Comparison of ENCODE assay signal across 9 cellular contexts in genomic region chr18:79567481-79568147, GRCh38.
DNase-seq lines count a peak whose midpoint lies in the region; ATAC-seq and TF ChIP-seq lines count a peak whose summit lies in the region.
"Had no signal": no experiment of that assay in that cellular context is flagged by ENCODE, and none has a peak within 500 bp of the region (broad histone marks: within the 10 kb centered on the region; RNA-seq: fewer than 3 reads in every experiment).

No MANE protein-coding gene starts in this region.

- H3K79me2 ChIP-seq in fibroblast of lung (ENCODE audit: control insufficient read depth, insufficient read depth, low read length) = no peaks in the 10 kb centered on the region

- H2AFZ ChIP-seq in fibroblast of lung (ENCODE audit: low read length) = peak overlapping the region; percentile 40

- CTCF ChIA-PET in BJ (lab: Yijun Ruan, JAX) = interaction anchor here (0.6 to 2.3 kb wide), 4 partner anchors 9 to 46 kb away, joined by 3 to 9 read pairs (median 6); no protein-coding TSS in a partner anchor

- H3K27me3 ChIP-seq in BJ (ENCODE audit: control insufficient read depth, insufficient read depth, low read length) (no peaks in the 10 kb centered on the region), fibroblast of lung (ENCODE audit: control insufficient read depth, insufficient read depth, low read length) (no peaks in the 10 kb centered on the region)

- H3K9me3 ChIP-seq in fibroblast of lung (ENCODE audit: control insufficient read depth, insufficient read depth, low read depth, low read length) = no peaks in the 10 kb centered on the region

- H3K36me3 Mint-ChIP-seq in nephron progenitor cell (ENCODE audit: low read depth) = peaks cover 6% of the 10 kb centered on the region

- H4K20me1 ChIP-seq in fibroblast of lung (ENCODE audit: control insufficient read depth, extremely low read depth, insufficient read depth, low read length) = no peaks in the 10 kb centered on the region

- TF ChIP-seq CTCF in BJ (IDR thresholded peaks at IDR 0.05; ENCODE audit: insufficient read depth, low read depth, low read length) (no peak), fibroblast of lung (conservative IDR thresholded peaks at IDR 0.05 in 1 of 2, IDR thresholded peaks at IDR 0.05 in 1 of 2; ENCODE audit: low read depth in 1 of 2, low read length in 2 of 2) (no peak), nephron progenitor cell (IDR thresholded peaks at IDR 0.05) (no peak), omental fat pad (IDR thresholded peaks at IDR 0.05) (no peak)

- peaks cover 66% of the 10 kb centered on the region for H3K4me1 Mint-ChIP-seq in nephron progenitor cell

- H3K4me2 ChIP-seq in fibroblast of lung (ENCODE audit: extremely low read depth, insufficient read depth, low read length) = no peak overlapping the region

- no peak overlapping the region for H3K27ac ChIP-seq in fibroblast of lung (ENCODE audit: insufficient read depth, low read length)

- H3K4me3 ChIP-seq in BJ (ENCODE audit: low read depth, low read length) (no peak overlapping the region), fibroblast of lung (replicated peaks in 1 of 4; ENCODE audit: control extremely low read depth in 1 of 4, insufficient read depth in 1 of 4, low read depth in 3 of 4, low read length in 4 of 4) (no peak overlapping the region)

- DNase-seq in BJ (ENCODE audit: low read depth) = peak; percentile 80
- DNase-seq in NCI-H226 = peak; percentile 8
- DNase-seq in fibroblast of lung (ENCODE audit: low read depth in 2 of 2) = peak; percentile 76 to 98
- DNase-seq in nephron progenitor cell = peak; percentile 78
- DNase-seq in NCI-H146 treated with DMSO at 0.1 percent for 48 hours (lab: John Stamatoyannopoulos, UW; ENCODE audit: unreplicated experiment) = no peak
- DNase-seq in omental fat pad (ENCODE audit: low spot score) = no peak
- DNase-seq in NCI-H69 (lab: John Stamatoyannopoulos, UW) = no peak
- DNase-seq: SIG-M5 had no signal

- H3K36me3 ChIP-seq in BJ (ENCODE audit: control insufficient read depth, insufficient read depth, low read length) (no peaks in the 10 kb centered on the region), fibroblast of lung (ENCODE audit: control insufficient read depth, insufficient read depth, low read length) (no peaks in the 10 kb centered on the region)

- H3K4me1 ChIP-seq in fibroblast of lung (ENCODE audit: control insufficient read depth, extremely low read depth, insufficient read depth, low read length) = no peaks in the 10 kb centered on the region

- no peak overlapping the region for H3K9ac ChIP-seq in fibroblast of lung (ENCODE audit: insufficient read depth, low read length)

- POLR2A ChIA-PET in BJ (lab: Charles Lee) = no interaction called here

- ATAC-seq in GM19351 (IDR thresholded peaks at IDR 0.05; ENCODE audit: unreplicated experiment) (no peak), omental fat pad (ENCODE audit: low FRiP score) (no peak)

- peaks cover 27% of the 10 kb centered on the region for H3K9me3 Mint-ChIP-seq in nephron progenitor cell

- H3K4me3 Mint-ChIP-seq in nephron progenitor cell = peak overlapping the region; percentile 52

- H3K27ac Mint-ChIP-seq in nephron progenitor cell = peak overlapping the region; percentile 100

- H3K27me3 Mint-ChIP-seq in nephron progenitor cell (ENCODE audit: low read depth, poor library complexity) = peaks cover 2% of the 10 kb centered on the region

Comparison
In these comparisons a context has a peak if more than half of its experiments do, and no peak if none do; other contexts are left out.
1. DNase-seq: peak in BJ (single experiment), NCI-H226 (single experiment), fibroblast of lung (2 of 2) and nephron progenitor cell (single experiment); none in NCI-H146 treated with DMSO at 0.1 percent for 48 hours (single experiment), omental fat pad (single experiment) and NCI-H69 (single experiment).